Comparison of ENCODE assay signal across 8 cellular contexts in genomic region chr2:162344617-162344950, GRCh38. TPM values are rescaled to one million over a fixed set of nuclear protein-coding genes. Genes with fewer than 3 reads are reported as not detected.
DNase-seq lines count a peak whose midpoint lies in the region; ATAC-seq and TF ChIP-seq lines count a peak whose summit lies in the region.

No MANE protein-coding gene starts in this region.

- intact Hi-C loops in colonic mucosa (cut with DNase I) (no loop called here), natural killer cell (cut with micrococcal nuclease) (loop anchor here (1.0 kb wide), 1 partner anchor 26 kb away; the partner anchor contains the start of gene IFIH1)

- TF ChIP-seq CTCF in GM06990 (IDR thresholded peaks at IDR 0.05; ENCODE audit: insufficient read depth, low read length, poor library complexity, severe bottlenecking) (no peak), MM.1S (IDR thresholded peaks at IDR 0.05; ENCODE audit: low read length) (peak; percentile 3; the same call in 1 of the 2 replicates), colonic mucosa (IDR thresholded peaks at IDR 0.05) (no peak), natural killer cell (IDR thresholded peaks at IDR 0.05) (no peak)

- ATAC-seq in natural killer cell = peak in 1 of 3 donors; percentile 12
- no peak for ATAC-seq in GM21825 (IDR thresholded peaks at IDR 0.05; ENCODE audit: unreplicated experiment)
- no peak for ATAC-seq in HG03175 (IDR thresholded peaks at IDR 0.05; ENCODE audit: unreplicated experiment)

- H3K9me3 ChIP-seq in MM.1S (replicated peaks; ENCODE audit: insufficient read depth, low read length) (no peaks in the 10 kb centered on the region), colonic mucosa (no peaks in the 10 kb centered on the region)

- H3K27ac Mint-ChIP-seq in natural killer cell = peak overlapping the region in 1 of 2 donors; percentile 92

- H3K27me3 ChIP-seq in GM06990 (replicated peaks; ENCODE audit: control insufficient read depth, insufficient read depth, low read length) = no peaks in the 10 kb centered on the region
- no peaks in the 10 kb centered on the region for H3K27me3 ChIP-seq in MM.1S (replicated peaks; ENCODE audit: insufficient read depth, low read length)
- H3K27me3 ChIP-seq in colonic mucosa = no peaks in the 10 kb centered on the region

- peaks cover 3 to 13% of the 10 kb centered on the region in 2 donors for H3K27me3 Mint-ChIP-seq in natural killer cell (ENCODE audit: low read depth in 2 of 2)

- H3K36me3 ChIP-seq in GM06990 (ENCODE audit: control insufficient read depth, insufficient read depth, low read length) = no peaks in the 10 kb centered on the region
- H3K36me3 ChIP-seq in MM.1S (replicated peaks; ENCODE audit: insufficient read depth, low read length) = no peaks in the 10 kb centered on the region
- H3K36me3 ChIP-seq in colonic mucosa = no peaks in the 10 kb centered on the region

- peak overlapping the region; percentile 86 for H3K4me3 ChIP-seq in GM06990 (replicated peaks; ENCODE audit: low read depth, low read length)
- H3K4me3 ChIP-seq in MM.1S (ENCODE audit: low read length) = peak overlapping the region; percentile 83
- peak overlapping the region; percentile 58 for H3K4me3 ChIP-seq in colonic mucosa

- peak overlapping the region; percentile 87 for H3K4me2 ChIP-seq in MM.1S (ENCODE audit: low read depth, low read length)

- H3K27ac ChIP-seq in MM.1S (ENCODE audit: low read length) (peak overlapping the region; percentile 86), colonic mucosa (peak overlapping the region; percentile 75)

- H3K4me1 Mint-ChIP-seq in natural killer cell = peaks cover 10 to 13% of the 10 kb centered on the region in 2 donors

- H3K9ac ChIP-seq in MM.1S (ENCODE audit: low read length) = peak overlapping the region; percentile 71
- peak overlapping the region; percentile 66 to 82 for H3K9ac ChIP-seq in colonic mucosa (ENCODE audit: low read depth in 2 of 2, low read length in 2 of 2)

- H3K36me3 Mint-ChIP-seq in natural killer cell = no peaks in the 10 kb centered on the region

- peaks cover 7% of the 10 kb centered on the region for H3F3A ChIP-seq in MM.1S (ENCODE audit: insufficient read depth, low read length)

- no peaks in the 10 kb centered on the region for H4K20me1 ChIP-seq in MM.1S (ENCODE audit: insufficient read depth, low read length)

- 0 out of 2 replicates have a peak, but pooled peaks cover 6% of the 10 kb centered on the region for H3K4me1 ChIP-seq in MM.1S (ENCODE audit: low read length)
- peaks cover 4% of the 10 kb centered on the region for H3K4me1 ChIP-seq in colonic mucosa

- H3K9me2 ChIP-seq in MM.1S (replicated peaks; ENCODE audit: insufficient read depth, low read length) = no peaks in the 10 kb centered on the region

- H2AFZ ChIP-seq in MM.1S (ENCODE audit: low read length) = peak overlapping the region; percentile 89

- no peak for DNase-seq in GM06990 (ENCODE audit: extremely low read depth, insufficient read length)
- DNase-seq in MM.1S = peak; percentile 20
- no peak for DNase-seq in colonic mucosa
- DNase-seq in natural killer cell = no peak
- DNase-seq in activated gamma-delta T cell treated with Interleukin-2 at 50 U/mL for 16 hours = no peak
- DNase-seq in SIG-M5 treated with dmso at 0.1 percent for 504 hours (lab: John Stamatoyannopoulos, UW; ENCODE audit: unreplicated experiment) = no peak

- peak overlapping the region; percentile 92 for H3K4me3 Mint-ChIP-seq in natural killer cell

- no peaks in the 10 kb centered on the region for H3K9me3 Mint-ChIP-seq in natural killer cell

- peaks cover 17% of the 10 kb centered on the region for H3K79me2 ChIP-seq in MM.1S (ENCODE audit: low read length)

RNA-seq across cellular contexts. Expression of gene GCA, which starts 0.7 kb away (rescaled TPM):
- 10 to 100 TPM; 22.1 to 30.9 TPM for total RNA-seq in colonic mucosa
- total RNA-seq in natural killer cell = 1 to 10 TPM; 5.5 to 9.7 (median 6.6) TPM

RNA-seq across cellular contexts. Expression of gene IFIH1, which starts 26.1 kb away (rescaled TPM):
- total RNA-seq in colonic mucosa = 10 to 100 TPM; 16.1 to 21.1 TPM
- 10 to 100 TPM; 36.7 to 57.4 (median 36.9) TPM for total RNA-seq in natural killer cell
